In genomic region chr16:84985079-84986065, GRCh38 we compare ENCODE assay signal across 10 cellular contexts. TPM values are rescaled to one million over a fixed set of nuclear protein-coding genes. Genes with fewer than 3 reads are reported as not detected.
DNase-seq lines count a peak whose midpoint lies in the region; TF ChIP-seq lines count a peak whose summit lies in the region.
"Had no signal": no experiment of that assay in that cellular context is flagged by ENCODE, and none has a peak within 500 bp of the region (broad histone marks: within the 10 kb centered on the region; RNA-seq: fewer than 3 reads in every experiment).

No MANE protein-coding gene starts in this region.

- no peak overlapping the region for H3K4me3 ChIP-seq in PC-9
- H3K4me3 ChIP-seq in rectal smooth muscle tissue (ENCODE audit: low read length), result no peak overlapping the region
- H3K4me3 ChIP-seq: thyroid gland had no signal

- BruUV-seq in PC-9 (replicated peaks; lab: Mats Ljungman, UMichigan), result TSS peak; percentile 13

- H4K20me1 ChIP-seq in PC-9 (ENCODE audit: insufficient read depth), result no peaks in the 10 kb centered on the region

- intact Hi-C loops in PC-9 (cut with micrococcal nuclease; ENCODE audit: unreplicated experiment) (no loop called here), head of caudate nucleus (cut with DNase I) (no loop called here)

- POLR2A ChIA-PET in PC-9 (lab: Charles Lee; ENCODE audit: unreplicated experiment), result interaction anchor here (0.6 to 0.7 kb wide), 2 partner anchors 80 to 428 kb away, joined by 3 to 5 read pairs; no protein-coding TSS in a partner anchor

- no peaks in the 10 kb centered on the region for H3K9me2 ChIP-seq in PC-9 (ENCODE audit: insufficient read depth)

- no peak overlapping the region for H3K9ac ChIP-seq in rectal smooth muscle tissue (ENCODE audit: low read length)

- H3K4me2 ChIP-seq in PC-9, result peak overlapping the region; percentile 23

- no peaks in the 10 kb centered on the region for H3K9me3 ChIP-seq in PC-9 (ENCODE audit: insufficient read depth, low read depth)
- H3K9me3 ChIP-seq: thyroid gland had no signal

- DNase-seq in COLO829 (ENCODE audit: low spot score) (peak; percentile 29), PC-9 (peak; percentile 57 to 75), epithelial cell of prostate (ENCODE audit: low read depth, low spot score) (no peak), head of caudate nucleus (no peak), OCI-M2 (lab: John Stamatoyannopoulos, UW; ENCODE audit: unreplicated experiment) (no peak)
- DNase-seq in effector CD4-positive, alpha-beta T cell, result no peak
- no peak for DNase-seq in stimulated activated CD4-positive, alpha-beta T cell treated with anti-CD3 and anti-CD28 coated beads, Interleukin-4, amount 100 ng/mL, for 1 hour
- DNase-seq: immature natural killer cell, thyroid gland had no signal

- H3K4me1 ChIP-seq in PC-9 (replicated peaks; ENCODE audit: insufficient read depth), result peaks cover 24% of the 10 kb centered on the region
- peaks cover 4% of the 10 kb centered on the region for H3K4me1 ChIP-seq in rectal smooth muscle tissue (ENCODE audit: control insufficient read depth, insufficient read depth, low read length)
- H3K4me1 ChIP-seq: thyroid gland had no signal

- H3K27me3 ChIP-seq in PC-9 (ENCODE audit: insufficient read depth, low read depth) (no peaks in the 10 kb centered on the region), rectal smooth muscle tissue (ENCODE audit: control insufficient read depth, insufficient read depth, low read length) (no peaks in the 10 kb centered on the region)
- H3K27me3 ChIP-seq: thyroid gland had no signal

- no peak for TF ChIP-seq CTCF in PC-9 (conservative IDR thresholded peaks at IDR 0.05)

- CTCF ChIA-PET in PC-9 (lab: Charles Lee), result interaction anchor here (0.7 kb wide), 1 partner anchor 42 kb away, joined by 23 read pairs; no protein-coding TSS in a partner anchor

- H3K27ac ChIP-seq in PC-9 (peak overlapping the region; percentile 77), epithelial cell of prostate (peak overlapping the region; percentile 78), rectal smooth muscle tissue (ENCODE audit: low read depth, low read length) (peak overlapping the region; percentile 66)
- H3K27ac ChIP-seq: thyroid gland had no signal

- H3F3A ChIP-seq in PC-9 (ENCODE audit: insufficient read depth, low read depth), result peaks cover 14% of the 10 kb centered on the region

- peaks cover 33% of the 10 kb centered on the region; the same call in 1 of the 2 replicates for H3K36me3 ChIP-seq in PC-9 (ENCODE audit: low read depth)
- peaks cover 37% of the 10 kb centered on the region for H3K36me3 ChIP-seq in rectal smooth muscle tissue (ENCODE audit: control insufficient read depth, insufficient read depth, low read length)

- H2AFZ ChIP-seq in PC-9, result no peak overlapping the region

- H3K79me2 ChIP-seq in PC-9 (ENCODE audit: low read depth), result peaks cover 32% of the 10 kb centered on the region

RNA-seq across cellular contexts. Expression of gene ZDHHC7, which starts 26.0 kb away (rescaled TPM):
- total RNA-seq in PC-9 (2021), result 79.3 and 85.1 TPM in 2 replicates

RNA-seq across cellular contexts. Expression of gene KIAA0513, which starts 42.2 kb away (rescaled TPM):
- 4.2 and 4.3 TPM in 2 replicates for total RNA-seq in PC-9 (2021)

Comparison
In these comparisons a context has a peak if more than half of its experiments do, and no peak if none do; other contexts are left out.
1. DNase-seq: peak in COLO829 (single experiment) and PC-9 (2 of 2); none in epithelial cell of prostate (single experiment), effector CD4-positive, alpha-beta T cell (single experiment), stimulated activated CD4-positive, alpha-beta T cell treated with anti-CD3 and anti-CD28 coated beads, Interleukin-4, amount 100 ng/mL, for 1 hour (single experiment), head of caudate nucleus (0 of 42) and OCI-M2 (single experiment).
2. Peak in every context shown above with its lines, with median percentiles within 50 percentile points of each other: H3K27ac ChIP-seq.